ENCODE assay signal across 21 cellular contexts in genomic region chr16:70730944-70731343, GRCh38. TPM values are rescaled to one million over a fixed set of nuclear protein-coding genes. Genes with fewer than 3 reads are reported as not detected.
DNase-seq lines count a peak whose midpoint lies in the region; ATAC-seq and TF ChIP-seq lines count a peak whose summit lies in the region.
"Had no signal": no experiment of that assay in that cellular context is flagged by ENCODE, and none has a peak within 500 bp of the region (broad histone marks: within the 10 kb centered on the region; RNA-seq: fewer than 3 reads in every experiment).

No MANE protein-coding gene starts in this region.

- ATAC-seq in left cardiac atrium (peak; percentile 68 to 75), gastrocnemius medialis (peak; percentile 70 to 73), GM21717 (IDR thresholded peaks at IDR 0.05; ENCODE audit: unreplicated experiment) (no peak)
- ATAC-seq: activated T-cell treated with anti-CD3 and anti-CD28 coated beads, Interleukin-2, amount 50 U/mL, for 72 hours; GM23338; PC-3 had no signal

- H3K27ac ChIP-seq in WERI-Rb-1 (peak overlapping the region; percentile 84), gastrocnemius medialis (peak overlapping the region; percentile 59 to 70 (median 66))
- H3K27ac ChIP-seq: transverse colon had no signal

- H3K36me3 ChIP-seq in WERI-Rb-1 (peaks cover 20% of the 10 kb centered on the region), gastrocnemius medialis (no peaks in the 10 kb centered on the region)

- H3K4me3 ChIP-seq in WERI-Rb-1 (ENCODE audit: low read depth, low read length): no peak overlapping the region; the same call in 1 of the 2 replicates
- H3K4me3 ChIP-seq in gastrocnemius medialis: no peak overlapping the region
- H3K4me3 ChIP-seq: GM23338, transverse colon had no signal

- intact Hi-C loops in left cardiac atrium (cut with DNase I) (no loop called here), gastrocnemius medialis (cut with DNase I; ENCODE audit: low total_unique reads) (no loop called here)

- DNase-seq in NCI-H1694 (lab: John Stamatoyannopoulos, UW) (peak; percentile 77), WERI-Rb-1 (peak; percentile 68), left cardiac atrium (peak; percentile 45), gastrocnemius medialis (peak; percentile 31 to 74), AG20443 (ENCODE audit: low spot score) (no peak)
- no peak for DNase-seq in activated CD8-positive, alpha-beta memory T cell treated with anti-CD3 and anti-CD28 coated beads for 24 hours
- DNase-seq: activated naive CD8-positive, alpha-beta T cell treated with anti-CD3 and anti-CD28 coated beads, Interleukin-2, amount 10 ng/mL, durations not matched to agents 7 days and 5 days; activated T-cell treated with anti-CD3 and anti-CD28 coated beads, Interleukin-2, amount 50 U/mL, for 72 hours; AML-193; Caco-2; EL; foreskin melanocyte; KG1; NCI-H1092; NCI-H2081 treated with DMSO at 0.1 percent for 48 hours; NCI-H774; PC-3; stimulated activated naive CD4-positive, alpha-beta T cell treated with Interleukin-2 at 50 U/mL for 16 hours; transverse colon had no signal

- H3K9me3 ChIP-seq in WERI-Rb-1 (ENCODE audit: severe bottlenecking): no peaks in the 10 kb centered on the region
- H3K9me3 ChIP-seq in gastrocnemius medialis: no peaks in the 10 kb centered on the region
- H3K9me3 ChIP-seq: Caco-2, transverse colon had no signal

- TF ChIP-seq POLR2A in gastrocnemius medialis (IDR thresholded peaks at IDR 0.05): no peak

- H3K27me3 ChIP-seq in WERI-Rb-1 (ENCODE audit: insufficient read depth, low read depth, severe bottlenecking) (no peaks in the 10 kb centered on the region), gastrocnemius medialis (no peaks in the 10 kb centered on the region)
- H3K27me3 ChIP-seq: transverse colon had no signal

- in situ Hi-C loops in gastrocnemius medialis (cut with MboI; ENCODE audit: low sequenced_read_pairs in 4 of 4): loop anchor here in 1 of 4 donors (10.0 kb wide), 1 partner anchor 46 kb away; the partner anchor contains the start of gene MTSS2

- peaks cover 38 to 46% of the 10 kb centered on the region in 2 donors for H3K4me1 ChIP-seq in gastrocnemius medialis

- TF ChIP-seq CTCF in WERI-Rb-1 (IDR thresholded peaks at IDR 0.05; ENCODE audit: low read depth, low read length) (no peak), gastrocnemius medialis (IDR thresholded peaks at IDR 0.05 in 4 of 5, conservative IDR thresholded peaks at IDR 0.05 in 1 of 5) (no peak)

RNA-seq across cellular contexts. Expression of gene MTSS2, which starts 45.1 kb away (rescaled TPM):
- 10 to 100 TPM; 50.7 to 51.4 TPM for total RNA-seq in left cardiac atrium
- total RNA-seq in gastrocnemius medialis: 100 to 1,000 TPM in 1 of 4 donors, 10 to 100 TPM in 3; 42.6 to 160 (median 93.9) TPM

Comparison
In these comparisons a context has a peak if more than half of its experiments do, and no peak if none do; other contexts are left out.
1. DNase-seq: peak in NCI-H1694 (single experiment), WERI-Rb-1 (single experiment), left cardiac atrium (single experiment) and gastrocnemius medialis (2 of 2); none in activated CD8-positive, alpha-beta memory T cell treated with anti-CD3 and anti-CD28 coated beads for 24 hours (single experiment) and AG20443 (single experiment).